Comparison of ENCODE assay signal across 14 cellular contexts in genomic region chr5:57307516-57307915, GRCh38.
DNase-seq lines count a peak whose midpoint lies in the region; TF ChIP-seq lines count a peak whose summit lies in the region.
"Had no signal": no experiment of that assay in that cellular context is flagged by ENCODE, and none has a peak within 500 bp of the region (broad histone marks: within the 10 kb centered on the region; RNA-seq: fewer than 3 reads in every experiment).

No MANE protein-coding gene starts in this region.

- POLR2A ChIA-PET in HEK293T (lab: Yijun Ruan, JAX): no interaction called here

- TF ChIP-seq CTCF in astrocyte of the cerebellum (IDR thresholded peaks at IDR 0.05; ENCODE audit: low read depth, low read length, missing control alignments): no peak

- DNase-seq in NCI-H226 (peak; percentile 56), astrocyte of the cerebellum (ENCODE audit: low read depth) (peak; percentile 78), glomerular visceral epithelial cell (ENCODE audit: extremely low spot score) (peak; percentile 8), T-helper 9 cell (no peak), HEK293T (ENCODE audit: extremely low spot score) (no peak), amygdala (lab: John Stamatoyannopoulos, UW) (no peak), midbrain (lab: John Stamatoyannopoulos, UW) (no peak)
- DNase-seq: C1 segment of cervical spinal cord; Calu3; CD4-positive, alpha-beta T cell; DMS79; GOT3; H9 had no signal

- no peak overlapping the region for H3K4me3 ChIP-seq in astrocyte of the cerebellum (ENCODE audit: low read depth, low read length)
- H3K4me3 ChIP-seq: GM12878 had no signal

- in situ Hi-C loops in astrocyte of the cerebellum (cut with HindIII; ENCODE audit: low sequenced_read_pairs): loop anchor here (25.0 kb wide), 1 partner anchor 180 kb away; the partner anchor contains the start of gene ACTBL2

- CTCF ChIA-PET in HEK293T (lab: Yijun Ruan, JAX): interaction anchor here (0.6 kb wide), 1 partner anchor 992 kb away, joined by 4 read pairs; no protein-coding TSS in a partner anchor

TF ChIP-seq in HEK293T, 16 proteins besides CTCF, POLR2A, EP300 and RAD21:
- no peak for TF ChIP-seq BHLHE40 (IDR thresholded peaks at IDR 0.05; ENCODE audit: borderline replicate concordance)
- no peak for TF ChIP-seq FOXM1 (IDR thresholded peaks at IDR 0.05; ENCODE audit: borderline replicate concordance)
- no peak for TF ChIP-seq HDGF (IDR thresholded peaks at IDR 0.05; ENCODE audit: borderline replicate concordance)
- no peak for TF ChIP-seq L3MBTL2 (conservative IDR thresholded peaks at IDR 0.05)
- TF ChIP-seq CTBP1 (IDR thresholded peaks at IDR 0.05; ENCODE audit: borderline replicate concordance): no peak
- no peak for TF ChIP-seq LEF1 (IDR thresholded peaks at IDR 0.05; ENCODE audit: borderline replicate concordance)

Comparison
In these comparisons a context has a peak if more than half of its experiments do, and no peak if none do; other contexts are left out.
1. DNase-seq: peak in NCI-H226 (single experiment), astrocyte of the cerebellum (single experiment) and glomerular visceral epithelial cell (single experiment); none in T-helper 9 cell (single experiment), HEK293T (single experiment), amygdala (0 of 56) and midbrain (single experiment).